Comparison of ENCODE assay signal across 8 cellular contexts in the genomic region with DNA sequence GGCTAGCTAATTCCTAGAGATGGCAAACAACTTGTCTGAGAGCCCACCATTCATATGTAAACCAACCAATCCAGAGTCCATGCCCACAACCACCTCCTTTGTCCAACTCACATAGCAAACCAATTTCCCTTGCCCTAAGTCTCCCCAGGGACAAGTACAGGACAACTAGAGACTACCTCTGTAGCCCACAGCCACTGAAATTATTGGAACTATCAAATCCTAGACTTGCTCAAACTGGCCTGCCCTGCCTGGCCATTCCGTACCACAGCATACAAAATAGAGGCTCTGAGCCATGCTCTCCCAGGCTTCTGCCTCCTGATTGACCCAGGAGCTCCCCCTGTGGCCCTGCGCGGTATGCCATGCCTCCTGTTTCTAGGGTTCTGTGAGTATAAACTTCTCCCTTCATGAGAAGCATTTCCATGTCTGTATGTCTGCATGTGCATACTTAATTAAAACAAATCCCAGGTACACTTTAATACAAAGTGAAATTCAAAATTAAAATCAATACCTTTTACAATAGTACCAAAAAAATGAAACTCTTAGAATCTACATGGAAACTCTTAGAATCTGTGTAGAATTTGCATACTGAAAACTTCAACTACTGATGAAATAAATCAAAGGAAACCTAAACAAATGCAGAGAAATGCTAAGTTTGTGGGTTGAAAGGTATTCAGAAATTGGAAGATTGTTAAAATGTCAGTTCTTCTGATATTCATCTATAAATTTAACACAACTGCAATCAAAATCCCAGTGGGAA. TPM values are rescaled to one million over a fixed set of nuclear protein-coding genes. Genes with fewer than 3 reads are reported as not detected.
DNase-seq lines count a peak whose midpoint lies in the region; TF ChIP-seq lines count a peak whose summit lies in the region.

No MANE protein-coding gene starts in this region.

- 5 to 14% methylated on average over 3 of the region's 3 CpGs for WGBS in lower leg skin, 2 donors

- no peak overlapping the region for H3K9ac ChIP-seq in Karpas-422 (ENCODE audit: low read length)

- peak; percentile 99 for TF ChIP-seq CTCF in choroid plexus epithelial cell (conservative IDR thresholded peaks at IDR 0.05; ENCODE audit: low read depth, low read length)
- TF ChIP-seq CTCF in lower leg skin (IDR thresholded peaks at IDR 0.05): no peak

- H3K27ac ChIP-seq in Karpas-422 (ENCODE audit: low read length): no peak overlapping the region

- no peak overlapping the region for H2AFZ ChIP-seq in Karpas-422 (ENCODE audit: low read length)

- H4K20me1 ChIP-seq in Karpas-422 (ENCODE audit: insufficient read depth, low read depth, low read length): no peaks in the 10 kb centered on the region

- peaks cover 38% of the 10 kb centered on the region for H3K27me3 ChIP-seq in HAP-1 (ENCODE audit: low read depth)
- no peaks in the 10 kb centered on the region for H3K27me3 ChIP-seq in Karpas-422 (ENCODE audit: low read length)

- in situ Hi-C loops in HAP-1 (cut with MboI; ENCODE audit: low sequenced_read_pairs): no loop called here

- intact Hi-C loops in lower leg skin (cut with DNase I; ENCODE audit: low total_unique reads): no loop called here

- H3K4me1 ChIP-seq in HAP-1 (no peaks in the 10 kb centered on the region), Karpas-422 (ENCODE audit: low read length) (no peaks in the 10 kb centered on the region)

- no peaks in the 10 kb centered on the region for H3K9me2 ChIP-seq in Karpas-422 (replicated peaks; ENCODE audit: insufficient read depth, low read length)

- no peak for TF ChIP-seq POLR2A in lower leg skin (IDR thresholded peaks at IDR 0.05)

- H3K4me3 ChIP-seq in HAP-1 (no peak overlapping the region), Karpas-422 (ENCODE audit: low read length) (no peak overlapping the region), choroid plexus epithelial cell (ENCODE audit: low read depth, low read length) (no peak overlapping the region), lower leg skin (ENCODE audit: low read depth, poor library complexity, severe bottlenecking) (no peak overlapping the region)

- H3K79me2 ChIP-seq in Karpas-422 (ENCODE audit: low read length): no peaks in the 10 kb centered on the region

- DNase-seq in NCI-H526 (lab: John Stamatoyannopoulos, UW): peak; percentile 16 to 69
- DNase-seq in NCI-H526 treated with DMSO at 0.1 percent for 48 hours (lab: John Stamatoyannopoulos, UW): no peak
- peak; percentile 42 to 85 for DNase-seq in HAP-1 (ENCODE audit: low spot score in 2 of 2)
- DNase-seq in Karpas-422: peak; percentile 87
- DNase-seq in UCSD-AML1 (lab: John Stamatoyannopoulos, UW; ENCODE audit: unreplicated experiment): peak; percentile 26
- DNase-seq in choroid plexus epithelial cell (ENCODE audit: low read depth): peak; percentile 80
- peak; percentile 53 to 89 for DNase-seq in lower leg skin (ENCODE audit: low spot score in 2 of 2)
- peak; percentile 36 for DNase-seq in stimulated activated CD8-positive, alpha-beta memory T cell treated with anti-CD3 and anti-CD28 coated beads, Interleukin-4, amount 100 ng/mL, for 24 hours (ENCODE audit: low read depth)

- H3K4me2 ChIP-seq in Karpas-422 (ENCODE audit: low read depth, low read length, poor library complexity, severe bottlenecking): no peak overlapping the region

- no peaks in the 10 kb centered on the region for H3K9me3 ChIP-seq in HAP-1
- no peaks in the 10 kb centered on the region for H3K9me3 ChIP-seq in Karpas-422 (ENCODE audit: low read length)

- H3K36me3 ChIP-seq in HAP-1 (replicated peaks) (no peaks in the 10 kb centered on the region), Karpas-422 (ENCODE audit: insufficient read depth, low read length) (no peaks in the 10 kb centered on the region)

RNA-seq across cellular contexts. Expression of a gene that starts 4.0 kb away (rescaled TPM):
- not detected in 2 replicates for total RNA-seq in Karpas-422 (2014; rRNA removed; shearing (Covaris generic); ENCODE audit: low replicate concordance)
- total RNA-seq in lower leg skin: 1 to 10 TPM in 2 of 4 donors, under 1 TPM in 1, not detected in 1; 0.62 to 4.3 (median 1.4) TPM
